In genomic region chr11:61361686-61362541, GRCh38 we compare ENCODE assay signal across 8 cellular contexts. TPM values are rescaled to one million over a fixed set of nuclear protein-coding genes. Genes with fewer than 3 reads are reported as not detected.
DNase-seq lines count a peak whose midpoint lies in the region; ATAC-seq, FAIRE-seq and TF ChIP-seq lines count a peak whose summit lies in the region.

CYB561A3 (minus strand) TSS chr11:61361882; CDS start chr11:61356713, 5,169 bp downstream.
TMEM138 (plus strand) TSS chr11:61362374; CDS start chr11:61364391, 2,017 bp downstream.

- H3K9ac ChIP-seq in keratinocyte (ENCODE audit: control insufficient read depth, extremely low read depth, insufficient read depth, low read length) = peak within 1 kb of the TSS; percentile 98

- H3K4me2 ChIP-seq in keratinocyte (ENCODE audit: control insufficient read depth, extremely low read depth, insufficient read depth, low read depth, low read length) = peak within 1 kb of the TSS; percentile 88

- peak; percentile 94 for DNase-seq in AG08395 (ENCODE audit: low spot score)
- peak; percentile 96 for DNase-seq in NCI-H345 (lab: John Stamatoyannopoulos, UW)
- DNase-seq in cerebellar cortex (ENCODE audit: low spot score) = peak; percentile 95
- peak; percentile 60 for DNase-seq in keratinocyte (ENCODE audit: low read depth, low spot score)
- peak; percentile 71 to 79 for DNase-seq in stimulated activated CD4-positive, alpha-beta T cell treated with anti-CD3 and anti-CD28 coated beads, Interleukin-15, amount 100 ng/mL, for 1 hour (ENCODE audit: low read depth in 1 of 2, low spot score in 1 of 2)

- ATAC-seq in GM18909 (IDR thresholded peaks at IDR 0.05; ENCODE audit: poor library complexity, unreplicated experiment) (peak; percentile 83), HG03175 (IDR thresholded peaks at IDR 0.05; ENCODE audit: unreplicated experiment) (peak; percentile 88)
- ATAC-seq in activated CD4-positive, CD25-positive, alpha-beta regulatory T cell treated with anti-CD3 and anti-CD28 coated beads, Interleukin-2, amount 50 U/mL, for 24 hours = peak; percentile 95

- H3K4me3 ChIP-seq in keratinocyte (ENCODE audit: control insufficient read depth in 2 of 3, extremely low read depth in 1 of 3, insufficient read depth in 2 of 3, low read depth in 1 of 3, low read length in 3 of 3) = peak within 1 kb of the TSS; percentile 56 to 71 (median 70)

- H3K36me3 ChIP-seq in keratinocyte (ENCODE audit: control insufficient read depth in 2 of 2, extremely low read depth in 1 of 2, insufficient read depth in 2 of 2, low read length in 2 of 2) = peaks cover 15 to 27% of the 10 kb centered on the region in 2 experiments

- H2AFZ ChIP-seq in keratinocyte (ENCODE audit: control insufficient read depth, low read length) = peak within 1 kb of the TSS; percentile 100

- H3K27ac ChIP-seq in keratinocyte (ENCODE audit: control insufficient read depth, insufficient read depth, low read length) = peak within 1 kb of the TSS; percentile 84

- no peaks in the 10 kb centered on the region for H3K27me3 ChIP-seq in keratinocyte (ENCODE audit: control insufficient read depth, extremely low read depth, insufficient read depth, low read length)

- H3K9me1 ChIP-seq in keratinocyte (ENCODE audit: control insufficient read depth, extremely low read depth, insufficient read depth, low read length) = no peaks in the 10 kb centered on the region

- peaks cover 17% of the 10 kb centered on the region for H3K4me1 ChIP-seq in keratinocyte (ENCODE audit: control insufficient read depth, extremely low read depth, insufficient read depth, low read length)

- no peak for TF ChIP-seq CTCF in keratinocyte (optimal IDR thresholded peaks at IDR 0.05 in 1 of 3, IDR thresholded peaks at IDR 0.05 in 1 of 3, conservative IDR thresholded peaks at IDR 0.05 in 1 of 3; ENCODE audit: extremely low read depth in 1 of 3, insufficient read depth in 2 of 3, low read length in 3 of 3)

- no peaks in the 10 kb centered on the region for H3K9me3 ChIP-seq in keratinocyte (ENCODE audit: control insufficient read depth, low read depth, low read length)

- dilution Hi-C loops in keratinocyte (cut with MboI; ENCODE audit: extremely low pct_ligation_motif_present, low sequenced_read_pairs) = no loop called here

- no peak for FAIRE-seq in keratinocyte (lab: Jason Lieb, UNC)

- H3K79me2 ChIP-seq in keratinocyte (ENCODE audit: control insufficient read depth, insufficient read depth, low read length) = peaks cover 36% of the 10 kb centered on the region

- H4K20me1 ChIP-seq in keratinocyte (ENCODE audit: control insufficient read depth, extremely low read depth, insufficient read depth, low read length) = no peaks in the 10 kb centered on the region

RNA-seq across cellular contexts. Expression of gene CYB561A3, which starts in this region (rescaled TPM):
- polyA plus RNA-seq in keratinocyte = 42.3 to 124 TPM (median 62.3 TPM) in 3 replicates
- 5.1 TPM for polyA plus RNA-seq in keratinocyte (2011; ENCODE audit: low read depth)
- 63.6 and 95.2 TPM in 2 replicates for polyA plus RNA-seq in keratinocyte (2011; cell fraction: cytosol; rRNA removed)
- 108 and 123 TPM in 2 replicates for polyA plus RNA-seq in keratinocyte (2011; cell fraction: nucleus; rRNA removed)
- polyA plus RNA-seq in keratinocyte (2012; ENCODE audit: low replicate concordance) = 31.6 and 43.8 TPM in 2 replicates
- 66.4 to 188 TPM (median 180 TPM) in 3 replicates for polyA minus RNA-seq in keratinocyte
- 72.1 TPM for polyA minus RNA-seq in keratinocyte (2011; cell fraction: cytosol; rRNA and poly(A)+ RNA removed)
- 64.9 and 76.6 TPM in 2 replicates for polyA minus RNA-seq in keratinocyte (2011; cell fraction: nucleus; rRNA and poly(A)+ RNA removed)

RNA-seq across cellular contexts. Expression of gene TMEM138, which starts in this region (rescaled TPM):
- 66.1 to 118 TPM (median 85.4 TPM) in 3 replicates for polyA plus RNA-seq in keratinocyte
- polyA plus RNA-seq in keratinocyte (2011; ENCODE audit: low read depth) = 6.0 TPM
- polyA plus RNA-seq in keratinocyte (2011; cell fraction: cytosol; rRNA removed) = 66.9 and 115 TPM in 2 replicates
- polyA plus RNA-seq in keratinocyte (2011; cell fraction: nucleus; rRNA removed) = 101 and 119 TPM in 2 replicates
- polyA plus RNA-seq in keratinocyte (2012; ENCODE audit: low replicate concordance) = 37.8 and 43.0 TPM in 2 replicates
- 44.0 to 72.4 TPM (median 56.3 TPM) in 3 replicates for polyA minus RNA-seq in keratinocyte
- polyA minus RNA-seq in keratinocyte (2011; cell fraction: cytosol; rRNA and poly(A)+ RNA removed) = 13.2 TPM
- 19.8 and 27.8 TPM in 2 replicates for polyA minus RNA-seq in keratinocyte (2011; cell fraction: nucleus; rRNA and poly(A)+ RNA removed)

Comparison
In these comparisons a context has a peak if more than half of its experiments do, and no peak if none do; other contexts are left out.
1. Peak in every context shown above with its lines: DNase-seq, ATAC-seq, H3K4me3 ChIP-seq and H3K27ac ChIP-seq.